8 cellular contexts compared by ENCODE assay signal in the genomic region with DNA sequence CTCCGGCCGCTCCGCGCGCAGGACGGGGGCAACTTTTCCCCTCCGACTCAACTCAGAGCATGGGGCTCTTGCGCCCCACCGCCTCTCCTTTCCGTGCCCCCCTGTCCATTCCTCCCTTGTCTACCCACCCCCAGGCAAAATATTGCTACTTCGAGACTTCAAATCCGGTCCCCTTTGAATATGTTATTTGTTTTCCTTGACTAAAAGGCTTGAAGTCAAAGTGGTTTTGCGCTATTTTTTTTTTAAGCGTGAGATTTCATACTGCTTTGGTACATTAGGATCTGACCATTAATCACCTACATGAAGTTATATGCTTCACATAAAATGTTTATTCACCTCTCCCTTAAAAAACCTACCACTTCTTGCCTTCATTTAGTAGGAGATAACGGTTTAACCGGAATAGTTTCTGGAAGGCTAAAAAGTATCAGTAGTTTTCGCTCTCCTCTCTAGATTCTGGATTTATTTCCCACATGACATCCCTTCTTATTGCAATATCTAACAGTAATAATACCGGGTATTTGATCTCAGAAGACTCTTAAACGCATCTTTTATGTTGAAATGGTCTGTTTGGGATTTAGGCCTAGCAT. TPM values are rescaled to one million over a fixed set of nuclear protein-coding genes. Genes with fewer than 3 reads are reported as not detected.
A peak's percentile ranks its signal among the peaks of the same experiment; 100 is the strongest.
DNase-seq lines count a peak whose midpoint lies in the region; ATAC-seq, FAIRE-seq and TF ChIP-seq lines count a peak whose summit lies in the region.

No MANE protein-coding gene starts in this region.

- H3K23ac ChIP-seq in mesendoderm (ENCODE audit: low read length): no peak overlapping the region

- DNase-seq in heart right ventricle: no peak
- DNase-seq in Right ventricle myocardium inferior (ENCODE audit: missing footprints): no peak
- DNase-seq in caudate nucleus (lab: John Stamatoyannopoulos, UW): peak in 1 of 61 donors; percentile 14
- DNase-seq in mesendoderm: no peak
- DNase-seq in vagina (ENCODE audit: extremely low spot score in 2 of 2): no peak
- DNase-seq in D721Med (ENCODE audit: insufficient read length, low spot score): no peak
- DNase-seq in NCI-H2227 treated with DMSO at 0.1 percent for 48 hours (lab: John Stamatoyannopoulos, UW): no peak

- H4K5ac ChIP-seq in mesendoderm (ENCODE audit: low read length): no peak overlapping the region

- no peak overlapping the region for H2BK120ac ChIP-seq in mesendoderm (ENCODE audit: low read depth, low read length)

- intact Hi-C loops in heart right ventricle (cut with DNase I): loop anchor here in 8 of 10 donors (5.0 to 10.0 kb wide), 10 partner anchors 33 to 371 kb away; no protein-coding TSS in a partner anchor
- intact Hi-C loops in Right ventricle myocardium inferior (cut with DNase I): loop anchor here (5.0 kb wide), 2 partner anchors 168 to 233 kb away; no protein-coding TSS in a partner anchor
- intact Hi-C loops in vagina (cut with DNase I): loop anchor here (5.0 to 10.0 kb wide), 2 partner anchors 251 to 368 kb away; no protein-coding TSS in a partner anchor

- no peaks in the 10 kb centered on the region for H3K79me1 ChIP-seq in mesendoderm (ENCODE audit: low read length)

- no peaks in the 10 kb centered on the region for H3K27me3 ChIP-seq in heart right ventricle
- H3K27me3 ChIP-seq in mesendoderm (ENCODE audit: insufficient read depth, low read length, poor library complexity): peaks cover 21% of the 10 kb centered on the region
- no peaks in the 10 kb centered on the region for H3K27me3 ChIP-seq in vagina

- H3K27ac ChIP-seq in heart right ventricle (peak overlapping the region; percentile 92 to 99 (median 98)), caudate nucleus (ENCODE audit: low read depth, low read length) (peak overlapping the region; percentile 89), mesendoderm (ENCODE audit: low read depth, low read length) (no peak overlapping the region), vagina (peak overlapping the region; percentile 95)

- 2 to 3% methylated on average over 16 to 19 of the region's 19 CpGs for WGBS in heart right ventricle, 2 donors
- WGBS in mesendoderm (ENCODE audit: extremely low coverage, insufficient coverage, low lambda C conversion rate): no CpG with 5 or more reads among the region's 19 CpGs

- H2BK15ac ChIP-seq in mesendoderm (replicated peaks; ENCODE audit: low read depth): no peak overlapping the region

- H3K4me1 ChIP-seq in heart right ventricle (peaks cover 7 to 73% (median 57%) of the 10 kb centered on the region in 9 donors), mesendoderm (ENCODE audit: control insufficient read depth, low read depth, low read length) (no peaks in the 10 kb centered on the region), vagina (peaks cover 59% of the 10 kb centered on the region)

- TF ChIP-seq POLR2A in vagina (IDR thresholded peaks at IDR 0.05): no peak

- no peak overlapping the region for H3K4ac ChIP-seq in mesendoderm (ENCODE audit: low read depth, low read length)

- peaks cover 0 to 11% (median 9%) of the 10 kb centered on the region in 9 donors for H3K36me3 ChIP-seq in heart right ventricle
- H3K36me3 ChIP-seq in mesendoderm (ENCODE audit: control insufficient read depth, insufficient read depth, low read length): no peaks in the 10 kb centered on the region
- peaks cover 0 to 9% of the 10 kb centered on the region in 2 donors for H3K36me3 ChIP-seq in vagina

- TF ChIP-seq CTCF in heart right ventricle (IDR thresholded peaks at IDR 0.05) (no peak), vagina (IDR thresholded peaks at IDR 0.05) (no peak), D721Med (IDR thresholded peaks at IDR 0.05; ENCODE audit: insufficient read depth, missing control alignments) (no peak)

- no peak overlapping the region for H2BK5ac ChIP-seq in mesendoderm (ENCODE audit: low read length)

- H3K9ac ChIP-seq in mesendoderm (ENCODE audit: low read length): peak overlapping the region; percentile 34

- no peak for ATAC-seq in heart right ventricle
- no peak for ATAC-seq in Right ventricle myocardium inferior
- ATAC-seq in GM18511 (IDR thresholded peaks at IDR 0.05; ENCODE audit: unreplicated experiment): no peak

- no peak overlapping the region for H3K56ac ChIP-seq in mesendoderm (ENCODE audit: low read length)

- H3K4me3 ChIP-seq in heart right ventricle: peak overlapping the region; percentile 77 to 98 (median 86)
- H3K4me3 ChIP-seq in mesendoderm (ENCODE audit: low read length): no peak overlapping the region
- H3K4me3 ChIP-seq in vagina: peak overlapping the region; percentile 93 to 94

- no peak overlapping the region for H2AK5ac ChIP-seq in mesendoderm (ENCODE audit: low read length)

- H3K4me2 ChIP-seq in mesendoderm (ENCODE audit: low read length): peak overlapping the region; percentile 41

- H3K9me3 ChIP-seq in heart right ventricle (no peaks in the 10 kb centered on the region), vagina (no peaks in the 10 kb centered on the region)

- no peak for FAIRE-seq in D721Med (lab: Jason Lieb, UNC)

- no peaks in the 10 kb centered on the region for H3K79me2 ChIP-seq in mesendoderm (ENCODE audit: control insufficient read depth, insufficient read depth, low read length)

- H3K18ac ChIP-seq in mesendoderm (ENCODE audit: low read length): peak overlapping the region; percentile 72

- H4K8ac ChIP-seq in mesendoderm (ENCODE audit: low read depth, low read length): no peak overlapping the region

RNA-seq across cellular contexts. Expression of a gene that starts 1.5 kb away (rescaled TPM):
- total RNA-seq in heart right ventricle: 100 to 1,000 TPM in 4 of 10 donors, 10 to 100 TPM in 6; 82.4 to 117 (median 97.5) TPM
- polyA plus RNA-seq in heart right ventricle: 10 to 100 TPM; 11.2 to 24.9 TPM
- total RNA-seq in Right ventricle myocardium inferior: 97.6 TPM
- polyA plus RNA-seq in mesendoderm (2013, experiment 1 of 2): 0.46 TPM
- polyA plus RNA-seq in mesendoderm (2013, experiment 2 of 2): 0.45 TPM
- 59.2 TPM for total RNA-seq in vagina
